8 cellular contexts compared by ENCODE assay signal in the genomic region with DNA sequence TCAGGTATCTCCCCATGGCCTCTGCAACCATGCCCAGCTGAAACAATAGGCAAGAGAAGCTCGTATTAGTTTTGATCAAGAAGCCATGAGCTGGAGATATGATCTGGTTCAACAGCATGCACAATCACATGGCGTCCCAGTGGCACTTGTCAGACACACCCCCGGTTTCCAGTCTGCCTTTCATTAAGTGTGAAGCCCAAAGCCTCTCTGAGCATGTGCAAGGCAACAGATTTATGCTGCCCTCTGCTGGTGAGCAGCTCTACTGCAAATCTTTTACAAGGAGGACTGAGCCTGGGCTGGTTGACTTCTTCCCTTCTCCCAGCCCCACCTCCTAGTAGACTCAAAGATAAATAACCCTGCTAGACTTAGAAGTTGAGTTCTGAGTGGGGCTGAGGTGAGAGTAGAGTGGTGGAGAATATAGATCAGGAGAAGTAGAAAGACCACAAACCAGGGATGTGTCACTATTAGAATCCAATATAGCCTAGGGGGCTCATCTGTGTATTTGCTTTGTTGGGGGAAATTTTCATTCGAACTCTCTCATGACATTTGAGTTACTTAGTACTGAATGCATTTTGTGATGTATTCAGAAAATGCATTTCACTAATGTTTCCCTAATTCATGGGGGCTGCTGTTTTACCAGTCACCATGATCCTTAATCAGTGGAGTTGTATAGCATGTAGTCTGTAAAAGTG. TPM values are rescaled to one million over a fixed set of nuclear protein-coding genes. Genes with fewer than 3 reads are reported as not detected.
DNase-seq lines count a peak whose midpoint lies in the region; ATAC-seq, FAIRE-seq and TF ChIP-seq lines count a peak whose summit lies in the region.

No MANE protein-coding gene starts in this region.

- DNase-seq in D721Med (ENCODE audit: insufficient read length, low spot score) = peak; percentile 11
- peak; percentile 77 for DNase-seq in HK-2 (ENCODE audit: unreplicated experiment)
- peak; percentile 13 for DNase-seq in NCI-H82 treated with DMSO at 0.1 percent for 48 hours (lab: John Stamatoyannopoulos, UW; ENCODE audit: unreplicated experiment)
- peak; percentile 86 for DNase-seq in activated CD8-positive, alpha-beta memory T cell treated with anti-CD3 and anti-CD28 coated beads for 24 hours
- DNase-seq in epidermal melanocyte (ENCODE audit: insufficient read length, low spot score) = peak; percentile 60
- peak; percentile 30 for DNase-seq in naive B cell
- DNase-seq in stimulated activated effector memory CD8-positive, alpha-beta T cell treated with anti-CD3 and anti-CD28 coated beads, Interleukin-12 subunit alpha, Interleukin-12 subunit beta, amount 100 ng/mL, for 72 hours (ENCODE audit: low spot score in 2 of 2) = peak; percentile 54 to 80

- H3K27ac Mint-ChIP-seq in naive B cell = no peak overlapping the region
- no peak overlapping the region for H3K27ac Mint-ChIP-seq in stimulated activated effector memory CD8-positive, alpha-beta T cell treated with anti-CD3 and anti-CD28 coated beads, Interleukin-12 subunit alpha, Interleukin-12 subunit beta, amount 100 ng/mL, for 72 hours

- H3K4me1 Mint-ChIP-seq in naive B cell = no peaks in the 10 kb centered on the region
- H3K4me1 Mint-ChIP-seq in stimulated activated effector memory CD8-positive, alpha-beta T cell treated with anti-CD3 and anti-CD28 coated beads, Interleukin-12 subunit alpha, Interleukin-12 subunit beta, amount 100 ng/mL, for 72 hours = no peaks in the 10 kb centered on the region

- H3K9me3 Mint-ChIP-seq in naive B cell = no peaks in the 10 kb centered on the region
- H3K9me3 Mint-ChIP-seq in stimulated activated effector memory CD8-positive, alpha-beta T cell treated with anti-CD3 and anti-CD28 coated beads, Interleukin-12 subunit alpha, Interleukin-12 subunit beta, amount 100 ng/mL, for 72 hours = no peaks in the 10 kb centered on the region

- FAIRE-seq in D721Med (lab: Jason Lieb, UNC) = no peak

- ATAC-seq in GM21360 (IDR thresholded peaks at IDR 0.05; ENCODE audit: unreplicated experiment) (peak; percentile 88), naive B cell (ENCODE audit: low read depth in 2 of 2) (peak; percentile 48 to 60)
- ATAC-seq in stimulated activated effector memory CD8-positive, alpha-beta T cell treated with anti-CD3 and anti-CD28 coated beads, Interleukin-12 subunit alpha, Interleukin-12 subunit beta, amount 100 ng/mL, for 72 hours = peak; percentile 69

- H3K4me3 Mint-ChIP-seq in naive B cell = no peak overlapping the region
- H3K4me3 Mint-ChIP-seq in stimulated activated effector memory CD8-positive, alpha-beta T cell treated with anti-CD3 and anti-CD28 coated beads, Interleukin-12 subunit alpha, Interleukin-12 subunit beta, amount 100 ng/mL, for 72 hours = no peak overlapping the region

- H3K36me3 Mint-ChIP-seq in naive B cell = no peaks in the 10 kb centered on the region
- no peaks in the 10 kb centered on the region for H3K36me3 Mint-ChIP-seq in stimulated activated effector memory CD8-positive, alpha-beta T cell treated with anti-CD3 and anti-CD28 coated beads, Interleukin-12 subunit alpha, Interleukin-12 subunit beta, amount 100 ng/mL, for 72 hours

- TF ChIP-seq CTCF in D721Med (IDR thresholded peaks at IDR 0.05; ENCODE audit: insufficient read depth, missing control alignments) = peak; percentile 86

- peaks cover 12 to 23% (median 18%) of the 10 kb centered on the region in 3 donors for H3K27me3 Mint-ChIP-seq in naive B cell

RNA-seq across cellular contexts. Expression of a gene that starts 53.7 kb away (rescaled TPM):
- 10 to 100 TPM in 5 of 6 donors, 1 to 10 TPM in 1; 8.6 to 17.7 (median 13.3) TPM for polyA plus RNA-seq in naive B cell (ENCODE audit: low read depth in 6 of 6)

Comparison
In these comparisons a context has a peak if more than half of its experiments do, and no peak if none do; other contexts are left out.
1. Peak in every context shown above with its lines: DNase-seq and ATAC-seq.
2. DNase-seq: peak in every context shown above with its lines; median percentile 86 in activated CD8-positive, alpha-beta memory T cell treated with anti-CD3 and anti-CD28 coated beads for 24 hours; 77 in HK-2; 67 in stimulated activated effector memory CD8-positive, alpha-beta T cell treated with anti-CD3 and anti-CD28 coated beads, Interleukin-12 subunit alpha, Interleukin-12 subunit beta, amount 100 ng/mL, for 72 hours; 60 in epidermal melanocyte; 30 in naive B cell; 13 in NCI-H82 treated with DMSO at 0.1 percent for 48 hours; 11 in D721Med.